8 cellular contexts compared by ENCODE assay signal in the genomic region with DNA sequence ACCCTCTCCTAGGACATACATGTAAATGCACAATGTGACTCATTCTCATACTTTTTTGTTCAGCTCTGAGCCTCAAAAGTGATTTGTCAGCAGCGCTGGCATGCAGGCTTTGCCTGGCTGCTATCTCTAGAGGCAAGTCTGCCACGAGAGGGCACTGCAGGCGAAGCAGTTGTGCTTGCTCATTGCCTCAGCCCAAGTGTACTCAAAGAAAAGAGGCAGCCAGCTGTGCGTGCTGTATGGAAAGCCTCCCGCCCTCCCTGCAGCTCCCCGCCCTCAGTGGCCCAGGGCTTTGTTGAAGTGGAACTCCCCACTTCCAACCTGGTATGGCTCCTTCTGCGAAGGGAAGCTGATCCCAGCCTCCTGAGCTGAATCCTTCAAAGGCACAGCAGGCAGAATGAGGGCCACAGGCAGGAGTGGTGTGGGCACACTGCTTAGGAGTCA. TPM values are rescaled to one million over a fixed set of nuclear protein-coding genes. Genes with fewer than 3 reads are reported as not detected.
DNase-seq lines count a peak whose midpoint lies in the region; ATAC-seq and TF ChIP-seq lines count a peak whose summit lies in the region.

No MANE protein-coding gene starts in this region.

- ATAC-seq in GM21447 (IDR thresholded peaks at IDR 0.05; ENCODE audit: unreplicated experiment): peak; percentile 63
- ATAC-seq in heart left ventricle: peak; percentile 57 to 85 (median 82)
- ATAC-seq in upper lobe of left lung (ENCODE audit: low FRiP score in 2 of 2): peak; percentile 90 to 96

- no peaks in the 10 kb centered on the region for H3K27me3 Mint-ChIP-seq in progenitor cell of endocrine pancreas

- peak; percentile 64 to 94 (median 81) for TF ChIP-seq CTCF in heart left ventricle (IDR thresholded peaks at IDR 0.05)
- peak; percentile 92 for TF ChIP-seq CTCF in progenitor cell of endocrine pancreas (IDR thresholded peaks at IDR 0.05; ENCODE audit: unreplicated experiment)
- peak; percentile 46 to 85 (median 70) for TF ChIP-seq CTCF in upper lobe of left lung (IDR thresholded peaks at IDR 0.05)

- DNase-seq in C1 segment of cervical spinal cord (lab: John Stamatoyannopoulos, UW) (peak in 13 of 14 donors; percentile 21 to 84 (median 64)), NCI-H1105 treated with DMSO at 0.1 percent for 48 hours (lab: John Stamatoyannopoulos, UW) (peak; percentile 72), SW 1271 (lab: John Stamatoyannopoulos, UW) (peak; percentile 62 to 75), adipocyte (ENCODE audit: low read depth) (peak; percentile 99), heart left ventricle (peak; percentile 83 to 95 (median 91)), progenitor cell of endocrine pancreas (ENCODE audit: low spot score, unreplicated experiment) (peak; percentile 81), upper lobe of left lung (peak; percentile 52 to 93)

- H3K4me1 ChIP-seq in adipocyte (ENCODE audit: control insufficient read depth, insufficient read depth, low read length) (peaks cover 48% of the 10 kb centered on the region), heart left ventricle (peaks cover 7 to 41% (median 23%) of the 10 kb centered on the region in 12 donors), upper lobe of left lung (peaks cover 0 to 7% (median 5%) of the 10 kb centered on the region in 4 donors)

- TF ChIP-seq EP300 in upper lobe of left lung (IDR thresholded peaks at IDR 0.05): no peak

- 14 to 31% (median 21%) methylated on average over 7 of the region's 7 CpGs for WGBS in heart left ventricle, 4 donors
- WGBS in upper lobe of left lung, 2 donors: 32 to 50% methylated on average over 3 to 7 of the region's 7 CpGs

- no peak for TF ChIP-seq POLR2A in heart left ventricle (IDR thresholded peaks at IDR 0.05)
- TF ChIP-seq POLR2A in upper lobe of left lung (IDR thresholded peaks at IDR 0.05): no peak

- H3K36me3 Mint-ChIP-seq in progenitor cell of endocrine pancreas (ENCODE audit: insufficient read depth): peaks cover 22% of the 10 kb centered on the region

- peaks cover 52% of the 10 kb centered on the region for H3K36me3 ChIP-seq in adipocyte (ENCODE audit: control insufficient read depth, insufficient read depth, low read length, severe bottlenecking)
- peaks cover 0 to 92% (median 53%) of the 10 kb centered on the region in 9 donors for H3K36me3 ChIP-seq in heart left ventricle
- H3K36me3 ChIP-seq in upper lobe of left lung: peaks cover 6 to 82% (median 42%) of the 10 kb centered on the region in 4 donors

- no peaks in the 10 kb centered on the region for H3K27me3 ChIP-seq in adipocyte (replicated peaks; ENCODE audit: control insufficient read depth, insufficient read depth, low read length)
- H3K27me3 ChIP-seq in heart left ventricle: no peaks in the 10 kb centered on the region
- H3K27me3 ChIP-seq in upper lobe of left lung: no peaks in the 10 kb centered on the region

- H3K27ac ChIP-seq in heart left ventricle (peak overlapping the region in 11 of 12 donors; percentile 3 to 90 (median 78)), upper lobe of left lung (no peak overlapping the region)

- peak overlapping the region; percentile 71 for H3K9ac ChIP-seq in adipocyte (ENCODE audit: low read length)

- no peak overlapping the region for H3K4me3 Mint-ChIP-seq in progenitor cell of endocrine pancreas (ENCODE audit: low read depth)

- H3K9me3 ChIP-seq in adipocyte (ENCODE audit: control insufficient read depth, low read length) (no peaks in the 10 kb centered on the region), heart left ventricle (no peaks in the 10 kb centered on the region), upper lobe of left lung (no peaks in the 10 kb centered on the region)

- H3K4me3 ChIP-seq in adipocyte (ENCODE audit: low read length): no peak overlapping the region
- no peak overlapping the region for H3K4me3 ChIP-seq in heart left ventricle
- no peak overlapping the region for H3K4me3 ChIP-seq in upper lobe of left lung

- no peaks in the 10 kb centered on the region for H3K9me3 Mint-ChIP-seq in progenitor cell of endocrine pancreas (ENCODE audit: low read depth)

- intact Hi-C loops in heart left ventricle (cut with DNase I): loop anchor here in 7 of 10 donors (1.0 to 10.0 kb wide), 12 partner anchors 69 to 193 kb away; no protein-coding TSS in a partner anchor

- peak overlapping the region; percentile 63 for H3K27ac Mint-ChIP-seq in progenitor cell of endocrine pancreas

- peaks cover 4% of the 10 kb centered on the region for H3K4me1 Mint-ChIP-seq in progenitor cell of endocrine pancreas (ENCODE audit: low read depth)

RNA-seq across cellular contexts. Expression of a gene that starts 16.3 kb away (rescaled TPM):
- total RNA-seq in heart left ventricle (100 to 1,000 TPM in 1 of 9 donors, 10 to 100 TPM in 8; 25.7 to 124 (median 33.7) TPM), progenitor cell of endocrine pancreas (42.2 and 42.9 TPM in 2 replicates), upper lobe of left lung (10 to 100 TPM; 20.9 to 63.9 (median 34.6) TPM)
- polyA plus RNA-seq in heart left ventricle: 10 to 100 TPM; 45.0 to 46.5 TPM

RNA-seq across cellular contexts. Expression of a gene that starts 16.5 kb away (rescaled TPM):
- 10 to 100 TPM; 27.3 to 52.4 (median 37.6) TPM for total RNA-seq in heart left ventricle
- 10 to 100 TPM; 24.3 to 32.4 TPM for polyA plus RNA-seq in heart left ventricle
- 133 and 134 TPM in 2 replicates for total RNA-seq in progenitor cell of endocrine pancreas
- total RNA-seq in upper lobe of left lung: 10 to 100 TPM; 34.5 to 81.7 (median 57.1) TPM

RNA-seq across cellular contexts. Expression of a gene that starts 53.8 kb away (rescaled TPM):
- total RNA-seq in heart left ventricle (1 to 10 TPM; 2.8 to 9.3 (median 4.8) TPM), progenitor cell of endocrine pancreas (20.6 and 22.2 TPM in 2 replicates), upper lobe of left lung (10 to 100 TPM in 3 of 6 donors, 1 to 10 TPM in 2, under 1 TPM in 1; 0.78 to 16.1 (median 10.1) TPM)
- polyA plus RNA-seq in heart left ventricle: 1 to 10 TPM; 4.5 to 7.1 TPM

Comparison
In these comparisons a context has a peak if more than half of its experiments do, and no peak if none do; other contexts are left out.
1. H3K27ac ChIP-seq: peak in heart left ventricle (11 of 12); none in upper lobe of left lung (0 of 4).
2. Peak in every context shown above with its lines, with median percentiles within 50 percentile points of each other: DNase-seq, ATAC-seq and CTCF ChIP-seq.